Comparison of ENCODE assay signal across 9 cellular contexts in genomic region chr3:183446838-183447205, GRCh38. TPM values are rescaled to one million over a fixed set of nuclear protein-coding genes. Genes with fewer than 3 reads are reported as not detected.
DNase-seq lines count a peak whose midpoint lies in the region; ATAC-seq and TF ChIP-seq lines count a peak whose summit lies in the region.
"Had no signal": no experiment of that assay in that cellular context is flagged by ENCODE, and none has a peak within 500 bp of the region (broad histone marks: within the 10 kb centered on the region; RNA-seq: fewer than 3 reads in every experiment).

No MANE protein-coding gene starts in this region.

- H3K4me1 Mint-ChIP-seq in naive B cell: peaks cover 18 to 21% (median 19%) of the 10 kb centered on the region in 3 donors

- H2AFZ ChIP-seq in KMS-11 (ENCODE audit: low read depth): peak overlapping the region; percentile 96

- no peaks in the 10 kb centered on the region for H4K20me1 ChIP-seq in KMS-11 (ENCODE audit: insufficient read depth)

- H3K27ac ChIP-seq in KMS-11: peak overlapping the region; percentile 12; the same call in 1 of the 2 replicates

- TF ChIP-seq CTCF in AG04449 (IDR thresholded peaks at IDR 0.05; ENCODE audit: insufficient read depth, low read length, missing control alignments): no peak
- no peak for TF ChIP-seq CTCF in KMS-11 (conservative IDR thresholded peaks at IDR 0.05; ENCODE audit: low read depth, low read length)
- no peak for TF ChIP-seq CTCF in choroid plexus epithelial cell (conservative IDR thresholded peaks at IDR 0.05; ENCODE audit: low read depth, low read length)

- H3K79me2 ChIP-seq in KMS-11 (ENCODE audit: insufficient read depth, low read depth): no peaks in the 10 kb centered on the region

- H3K9me3 Mint-ChIP-seq in naive B cell: peaks cover 10 to 31% (median 17%) of the 10 kb centered on the region in 7 donors

- no peak for ATAC-seq in naive B cell (ENCODE audit: low read depth in 2 of 2)
- ATAC-seq in GM21576 (IDR thresholded peaks at IDR 0.05; ENCODE audit: unreplicated experiment): no peak

- peak overlapping the region in 2 of 6 donors; percentile 27 to 69 for H3K27ac Mint-ChIP-seq in naive B cell

- H3K27me3 Mint-ChIP-seq in naive B cell: peaks cover 0 to 23% (median 5%) of the 10 kb centered on the region in 3 donors

- no peak for DNase-seq in AG04449 (ENCODE audit: low read depth, low spot score)
- DNase-seq in choroid plexus epithelial cell (ENCODE audit: low read depth): no peak
- DNase-seq in naive B cell: no peak
- no peak for DNase-seq in AG08395 (ENCODE audit: low spot score)
- DNase-seq in GM19240 (ENCODE audit: insufficient read length, low spot score): no peak
- no peak for DNase-seq in NCI-H2171 (lab: John Stamatoyannopoulos, UW)
- DNase-seq: NCI-H1048 had no signal

- no peaks in the 10 kb centered on the region for H3K36me3 ChIP-seq in KMS-11 (ENCODE audit: insufficient read depth)

- H3K4me1 ChIP-seq in KMS-11 (ENCODE audit: low read depth, poor library complexity, severe bottlenecking): peaks cover 22% of the 10 kb centered on the region

- H3K36me3 Mint-ChIP-seq in naive B cell: peaks cover 0 to 21% of the 10 kb centered on the region in 2 donors

- peak overlapping the region; percentile 62; the same call in 1 of the 2 replicates for H3K9ac ChIP-seq in KMS-11

- no peaks in the 10 kb centered on the region; the same call in 1 of the 2 replicates for H3K27me3 ChIP-seq in KMS-11 (ENCODE audit: insufficient read depth, low read depth)

- H3K4me3 ChIP-seq in AG04449 (ENCODE audit: low read depth, low read length) (peak overlapping the region; percentile 96), KMS-11 (IDR thresholded peaks at IDR 0.05; ENCODE audit: insufficient read depth, low read depth, low read length) (peak overlapping the region; percentile 74), choroid plexus epithelial cell (ENCODE audit: low read depth, low read length) (peak overlapping the region; percentile 96)

- POLR2A ChIA-PET in AG04449 (lab: Yijun Ruan, JAX): no interaction called here

- peak overlapping the region; percentile 79 to 98 (median 94) for H3K4me3 Mint-ChIP-seq in naive B cell

- CTCF ChIA-PET in AG04449 (lab: Yijun Ruan, JAX): no interaction called here

- H3K4me2 ChIP-seq in KMS-11: peak overlapping the region; percentile 72

RNA-seq across cellular contexts. Expression of gene MCF2L2, which starts 18.4 kb away (rescaled TPM):
- polyA plus RNA-seq in naive B cell (ENCODE audit: low read depth in 6 of 6): not detected
